Comparison of ENCODE assay signal across 13 cellular contexts in genomic region chr11:41413843-41414242, GRCh38.
DNase-seq lines count a peak whose midpoint lies in the region; ATAC-seq lines count a peak whose summit lies in the region.
"Had no signal": no experiment of that assay in that cellular context is flagged by ENCODE, and none has a peak within 500 bp of the region (broad histone marks: within the 10 kb centered on the region; RNA-seq: fewer than 3 reads in every experiment).

No MANE protein-coding gene starts in this region.

- ATAC-seq in GM19025 (IDR thresholded peaks at IDR 0.05; ENCODE audit: low read depth, unreplicated experiment) (peak; percentile 83), HG02588 (IDR thresholded peaks at IDR 0.05; ENCODE audit: unreplicated experiment) (peak; percentile 99), HG03432 (IDR thresholded peaks at IDR 0.05; ENCODE audit: unreplicated experiment) (peak; percentile 97)
- ATAC-seq in stimulated activated memory B cell treated with anti-CD40 and anti-IgM and Interleukin-4, amounts not matched to agents 10 μg/mL and 1 μg/mL and 100 μg/mL, for 72 hours: peak; percentile 65
- no peak for ATAC-seq in effector memory CD8-positive, alpha-beta T cell (replicated peaks)

- no peaks in the 10 kb centered on the region for H3K27me3 Mint-ChIP-seq in stimulated activated memory B cell treated with anti-CD40 and anti-IgM and Interleukin-4, amounts not matched to agents 10 μg/mL and 1 μg/mL and 100 μg/mL, for 72 hours
- H3K27me3 Mint-ChIP-seq in effector memory CD8-positive, alpha-beta T cell: no peaks in the 10 kb centered on the region
- H3K27me3 Mint-ChIP-seq: activated CD4-positive, alpha-beta memory T cell treated with anti-CD3 and anti-CD28 coated beads for 36 hours; CD4-positive, alpha-beta memory T cell had no signal

- H3K9me3 Mint-ChIP-seq in stimulated activated memory B cell treated with anti-CD40 and anti-IgM and Interleukin-4, amounts not matched to agents 10 μg/mL and 1 μg/mL and 100 μg/mL, for 72 hours: no peaks in the 10 kb centered on the region
- peaks cover 8 to 16% of the 10 kb centered on the region in 2 donors for H3K9me3 Mint-ChIP-seq in effector memory CD8-positive, alpha-beta T cell

- H3K27ac Mint-ChIP-seq in stimulated activated memory B cell treated with anti-CD40 and anti-IgM and Interleukin-4, amounts not matched to agents 10 μg/mL and 1 μg/mL and 100 μg/mL, for 72 hours: no peak overlapping the region
- no peak overlapping the region for H3K27ac Mint-ChIP-seq in effector memory CD8-positive, alpha-beta T cell
- H3K27ac Mint-ChIP-seq: activated CD4-positive, alpha-beta memory T cell treated with anti-CD3 and anti-CD28 coated beads for 36 hours; CD4-positive, alpha-beta memory T cell had no signal

- H3K4me3 Mint-ChIP-seq in stimulated activated memory B cell treated with anti-CD40 and anti-IgM and Interleukin-4, amounts not matched to agents 10 μg/mL and 1 μg/mL and 100 μg/mL, for 72 hours: no peak overlapping the region
- H3K4me3 Mint-ChIP-seq in effector memory CD8-positive, alpha-beta T cell: no peak overlapping the region
- H3K4me3 Mint-ChIP-seq: activated CD4-positive, alpha-beta memory T cell treated with anti-CD3 and anti-CD28 coated beads for 36 hours; CD4-positive, alpha-beta memory T cell had no signal

- DNase-seq in NCI-H2171 (lab: John Stamatoyannopoulos, UW): no peak
- no peak for DNase-seq in effector memory CD8-positive, alpha-beta T cell
- DNase-seq in stimulated activated CD8-positive, alpha-beta memory T cell treated with anti-CD3 and anti-CD28 coated beads, Interleukin-4, amount 100 ng/mL, for 48 hours: no peak
- DNase-seq: activated CD4-positive, alpha-beta memory T cell treated with anti-CD3 and anti-CD28 coated beads for 36 hours; activated effector memory CD4-positive, alpha-beta T cell treated with anti-CD3 and anti-CD28 coated beads, Interleukin-2, amount 50 U/mL, for 16 hours; CD4-positive, alpha-beta memory T cell; mesenchymal stem cell; NCI-H1417; NCI-H446 had no signal

- H3K36me3 Mint-ChIP-seq in stimulated activated memory B cell treated with anti-CD40 and anti-IgM and Interleukin-4, amounts not matched to agents 10 μg/mL and 1 μg/mL and 100 μg/mL, for 72 hours: no peaks in the 10 kb centered on the region
- H3K36me3 Mint-ChIP-seq in effector memory CD8-positive, alpha-beta T cell (ENCODE audit: insufficient read depth): no peaks in the 10 kb centered on the region
- H3K36me3 Mint-ChIP-seq: activated CD4-positive, alpha-beta memory T cell treated with anti-CD3 and anti-CD28 coated beads for 36 hours; CD4-positive, alpha-beta memory T cell had no signal

- peaks cover 10% of the 10 kb centered on the region for H3K4me1 Mint-ChIP-seq in stimulated activated memory B cell treated with anti-CD40 and anti-IgM and Interleukin-4, amounts not matched to agents 10 μg/mL and 1 μg/mL and 100 μg/mL, for 72 hours
- no peaks in the 10 kb centered on the region for H3K4me1 Mint-ChIP-seq in effector memory CD8-positive, alpha-beta T cell (ENCODE audit: low read depth in 2 of 2)
- H3K4me1 Mint-ChIP-seq: CD4-positive, alpha-beta memory T cell had no signal
